In the genomic region with DNA sequence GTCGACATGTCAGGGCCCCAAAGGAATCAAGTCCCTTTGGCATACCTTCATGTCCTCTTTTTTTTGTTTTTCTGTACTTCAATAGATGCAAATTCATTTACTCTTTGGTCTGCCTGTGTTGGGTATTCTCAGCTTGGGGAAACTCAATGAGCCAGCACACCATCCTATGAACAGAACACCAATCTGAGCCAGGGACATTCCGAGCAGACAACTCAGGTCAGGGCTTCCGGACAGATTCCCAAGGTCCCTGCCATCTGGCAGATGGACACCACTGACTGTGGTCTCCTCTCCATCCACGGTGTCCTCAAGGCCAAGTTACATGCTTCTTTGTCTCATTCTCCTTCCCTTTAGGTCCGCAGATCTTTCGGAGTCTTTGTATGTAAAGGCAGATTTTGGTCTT, we compare ENCODE assay signal across 15 cellular contexts.
DNase-seq lines count a peak whose midpoint lies in the region; ATAC-seq and TF ChIP-seq lines count a peak whose summit lies in the region.
"Had no signal": no experiment of that assay in that cellular context is flagged by ENCODE, and none has a peak within 500 bp of the region (broad histone marks: within the 10 kb centered on the region; RNA-seq: fewer than 3 reads in every experiment).

No MANE protein-coding gene starts in this region.

- H3K4me1 Mint-ChIP-seq in T-helper 17 cell (peaks cover 8% of the 10 kb centered on the region), glutamatergic neuron (ENCODE audit: low read depth, unreplicated experiment) (peaks cover 30% of the 10 kb centered on the region)
- H3K4me1 Mint-ChIP-seq: IgD-negative memory B cell had no signal

- H3K36me3 Mint-ChIP-seq in T-helper 17 cell (ENCODE audit: low read depth) = peaks cover 5% of the 10 kb centered on the region
- no peaks in the 10 kb centered on the region for H3K36me3 Mint-ChIP-seq in glutamatergic neuron (ENCODE audit: unreplicated experiment)

- peaks cover 4% of the 10 kb centered on the region for H3K9me3 Mint-ChIP-seq in glutamatergic neuron (ENCODE audit: unreplicated experiment)
- H3K9me3 Mint-ChIP-seq: HFFc6, IgD-negative memory B cell had no signal

- ATAC-seq in T-helper 17 cell (no peak), HG02973 (IDR thresholded peaks at IDR 0.05; ENCODE audit: unreplicated experiment) (no peak)
- ATAC-seq: GM12878 had no signal

- H3K27me3 Mint-ChIP-seq in T-helper 17 cell (no peaks in the 10 kb centered on the region), glutamatergic neuron (ENCODE audit: unreplicated experiment) (no peaks in the 10 kb centered on the region)
- H3K27me3 Mint-ChIP-seq: IgD-negative memory B cell had no signal

- H3K9me3 ChIP-seq in T-helper 17 cell (ENCODE audit: control insufficient read depth, low read length, poor library complexity, severe bottlenecking) = no peaks in the 10 kb centered on the region
- H3K9me3 ChIP-seq: BLaER1 had no signal

- H3K4me3 Mint-ChIP-seq in T-helper 17 cell = peak overlapping the region; percentile 39
- peak overlapping the region; percentile 38 for H3K4me3 Mint-ChIP-seq in glutamatergic neuron (ENCODE audit: unreplicated experiment)
- H3K4me3 Mint-ChIP-seq: HFFc6, IgD-negative memory B cell had no signal

- H3K27ac Mint-ChIP-seq in T-helper 17 cell = no peak overlapping the region
- H3K27ac Mint-ChIP-seq in glutamatergic neuron (ENCODE audit: unreplicated experiment) = peak overlapping the region; percentile 59
- H3K27ac Mint-ChIP-seq: HFFc6, IgD-negative memory B cell had no signal

- TF ChIP-seq CTCF in 22Rv1 (IDR thresholded peaks at IDR 0.05) = no peak
- no peak for TF ChIP-seq CTCF in glutamatergic neuron (IDR thresholded peaks at IDR 0.05; ENCODE audit: partially characterized antibody, unreplicated experiment)

- DNase-seq in T-helper 17 cell (no peak), glutamatergic neuron (no peak), myocyte (ENCODE audit: low read depth) (peak; percentile 18), retina (no peak), HUDEP-2 (lab: John Stamatoyannopoulos, UW; ENCODE audit: unreplicated experiment in 76 of 76) (no peak)
- no peak for DNase-seq in activated naive CD4-positive, alpha-beta T cell treated with anti-CD3 and anti-CD28 coated beads, Interleukin-2, amount 50 U/mL, for 16 hours
- DNase-seq: DND-41; GDM1; HFFc6; NK-92 treated with Interleukin-12 subunit alpha and Interleukin-12 subunit beta, amount 100 ng/mL, for 24 hours had no signal

- H3K27ac ChIP-seq in 22Rv1 = 0 out of 2 replicates have a peak overlapping the region, but pooled peaks have one; percentile 3
- H3K27ac ChIP-seq: BLaER1 had no signal
